In genomic region chr13:47025791-47026419, GRCh38 we compare ENCODE assay signal across 23 cellular contexts.
DNase-seq lines count a peak whose midpoint lies in the region; ATAC-seq, FAIRE-seq and TF ChIP-seq lines count a peak whose summit lies in the region.
"Had no signal": no experiment of that assay in that cellular context is flagged by ENCODE, and none has a peak within 500 bp of the region (broad histone marks: within the 10 kb centered on the region; RNA-seq: fewer than 3 reads in every experiment).

No MANE protein-coding gene starts in this region.

- peak overlapping the region; percentile 14 for H3K27ac Mint-ChIP-seq in glutamatergic neuron (ENCODE audit: unreplicated experiment)
- H3K27ac Mint-ChIP-seq: activated CD8-positive, alpha-beta memory T cell treated with anti-CD3 and anti-CD28 coated beads, Interleukin-2, amount 10 ng/mL, durations not matched to agents 7 days and 5 days; CD8-positive, alpha-beta memory T cell had no signal

- no peaks in the 10 kb centered on the region for H3K27me3 ChIP-seq in right atrium auricular region
- H3K27me3 ChIP-seq: body of pancreas had no signal

- no peaks in the 10 kb centered on the region for H3K36me3 ChIP-seq in right atrium auricular region

- no peaks in the 10 kb centered on the region for H3K4me1 ChIP-seq in right atrium auricular region
- H3K4me1 ChIP-seq: body of pancreas had no signal

- H3K36me3 Mint-ChIP-seq in glutamatergic neuron (ENCODE audit: unreplicated experiment): no peaks in the 10 kb centered on the region
- H3K36me3 Mint-ChIP-seq: activated CD8-positive, alpha-beta memory T cell treated with anti-CD3 and anti-CD28 coated beads, Interleukin-2, amount 10 ng/mL, durations not matched to agents 7 days and 5 days; CD8-positive, alpha-beta memory T cell had no signal

- no peak overlapping the region for H3K27ac ChIP-seq in right atrium auricular region
- H3K27ac ChIP-seq: body of pancreas had no signal

- TF ChIP-seq CTCF in right atrium auricular region (IDR thresholded peaks at IDR 0.05) (no peak), glutamatergic neuron (IDR thresholded peaks at IDR 0.05; ENCODE audit: partially characterized antibody, unreplicated experiment) (no peak), D721Med (IDR thresholded peaks at IDR 0.05; ENCODE audit: insufficient read depth, missing control alignments) (no peak)

- DNase-seq in left cardiac atrium (peak; percentile 12), right atrium auricular region (ENCODE audit: low spot score) (no peak), OCI-M1 (lab: John Stamatoyannopoulos, UW) (peak; percentile 75), glutamatergic neuron (no peak), LoVo (ENCODE audit: low spot score) (no peak), Ammon's horn (ENCODE audit: low spot score) (no peak), D721Med (ENCODE audit: insufficient read length, low spot score) (no peak), AG20443 (ENCODE audit: low spot score) (no peak)
- DNase-seq: activated CD4-positive, CD25-positive, alpha-beta regulatory T cell; activated CD8-positive, alpha-beta memory T cell treated with anti-CD3 and anti-CD28 coated beads, Interleukin-2, amount 10 ng/mL, durations not matched to agents 7 days and 5 days; activated T-cell treated with anti-CD3 and anti-CD28 coated beads, Interleukin-2, amount 50 U/mL, for 48 hours; body of pancreas; CD8-positive, alpha-beta memory T cell; islet precursor cell; NCI-H1105 treated with DMSO at 0.1 percent for 48 hours; NCI-H2029; NCI-H526; posterior cingulate gyrus; stimulated activated CD4-positive, alpha-beta T cell treated with anti-CD3 and anti-CD28 coated beads, Interleukin-15, amount 100 ng/mL, for 24 hours; stimulated activated naive CD4-positive, alpha-beta T cell had no signal

- no peaks in the 10 kb centered on the region for H3K4me1 Mint-ChIP-seq in glutamatergic neuron (ENCODE audit: low read depth, unreplicated experiment)
- H3K4me1 Mint-ChIP-seq: activated CD8-positive, alpha-beta memory T cell treated with anti-CD3 and anti-CD28 coated beads, Interleukin-2, amount 10 ng/mL, durations not matched to agents 7 days and 5 days; CD8-positive, alpha-beta memory T cell had no signal

- H3K4me3 ChIP-seq in right atrium auricular region: no peak overlapping the region
- H3K4me3 ChIP-seq: body of pancreas, lung had no signal

- H3K4me3 Mint-ChIP-seq in glutamatergic neuron (ENCODE audit: unreplicated experiment): no peak overlapping the region
- H3K4me3 Mint-ChIP-seq: activated CD8-positive, alpha-beta memory T cell treated with anti-CD3 and anti-CD28 coated beads, Interleukin-2, amount 10 ng/mL, durations not matched to agents 7 days and 5 days; CD8-positive, alpha-beta memory T cell had no signal

- no peak for ATAC-seq in left cardiac atrium
- ATAC-seq: activated CD8-positive, alpha-beta memory T cell treated with anti-CD3 and anti-CD28 coated beads, Interleukin-2, amount 10 ng/mL, durations not matched to agents 7 days and 5 days; body of pancreas had no signal

- H3K9me3 ChIP-seq in right atrium auricular region: no peaks in the 10 kb centered on the region
- H3K9me3 ChIP-seq: body of pancreas had no signal

- H3K9me3 Mint-ChIP-seq in glutamatergic neuron (ENCODE audit: unreplicated experiment): no peaks in the 10 kb centered on the region
- H3K9me3 Mint-ChIP-seq: CD8-positive, alpha-beta memory T cell had no signal

- no peaks in the 10 kb centered on the region for H3K27me3 Mint-ChIP-seq in glutamatergic neuron (ENCODE audit: unreplicated experiment)

- intact Hi-C loops in left cardiac atrium (cut with DNase I): no loop called here

- FAIRE-seq in D721Med (lab: Jason Lieb, UNC): no peak
- FAIRE-seq: H1, urothelium cell line had no signal

Comparison
In these comparisons a context has a peak if more than half of its experiments do, and no peak if none do; other contexts are left out.
1. DNase-seq: peak in left cardiac atrium (single experiment) and OCI-M1 (single experiment); none in right atrium auricular region (single experiment), glutamatergic neuron (single experiment), LoVo (single experiment), Ammon's horn (single experiment), D721Med (single experiment) and AG20443 (single experiment).